ENCODE assay signal across 8 cellular contexts in genomic region chr5:127875235-127876021, GRCh38.
DNase-seq lines count a peak whose midpoint lies in the region; TF ChIP-seq lines count a peak whose summit lies in the region.

No MANE protein-coding gene starts in this region.

- in situ Hi-C loops in GM23248 (cut with MboI), result no loop called here

- WGBS in GM23248 (ENCODE audit: low coverage in 1 of 2, low lambda C conversion rate in 2 of 2, missing lambda C conversion rate in 2 of 2), 2 experiments, result 42% methylated on average over 8 of the region's 8 CpGs
- WGBS in liver, result 31% methylated on average over 8 of the region's 8 CpGs

- H3K4me3 ChIP-seq in GM23248, result no peak overlapping the region
- H3K4me3 ChIP-seq in Jurkat, Clone E6-1 (ENCODE audit: low read length), result no peak overlapping the region
- no peak overlapping the region for H3K4me3 ChIP-seq in liver (ENCODE audit: low read depth in 1 of 3, low read length in 3 of 3)

- peak; percentile 59 to 61 for TF ChIP-seq RAD21 in liver (IDR thresholded peaks at IDR 0.05)

- DNase-seq in stimulated activated CD4-positive, alpha-beta T cell treated with anti-CD3 and anti-CD28 coated beads, Interleukin-12 subunit alpha, Interleukin-12 subunit beta, amount 100 ng/mL, for 48 hours (ENCODE audit: low read depth in 2 of 3, low spot score in 1 of 3), result peak in 2 of 3 donors; percentile 2 to 18
- DNase-seq in stimulated activated CD4-positive, alpha-beta T cell treated with anti-CD3 and anti-CD28 coated beads, Interleukin-4, amount 100 ng/mL, for 1 hour, result no peak
- DNase-seq in GM23248 (peak; percentile 19), RPMI8226 (peak; percentile 81), cerebellar cortex (ENCODE audit: low spot score) (peak; percentile 66), superior temporal gyrus (ENCODE audit: extremely low spot score) (peak; percentile 92)
- DNase-seq in Jurkat, Clone E6-1 (ENCODE audit: low read depth, low spot score), result peak; percentile 47

- H4K20me1 ChIP-seq in GM23248 (ENCODE audit: insufficient read depth), result no peaks in the 10 kb centered on the region

- H3K9me2 ChIP-seq in GM23248 (ENCODE audit: insufficient read depth), result no peaks in the 10 kb centered on the region

- H3K79me2 ChIP-seq in GM23248 (ENCODE audit: insufficient read depth), result no peaks in the 10 kb centered on the region

- no peak overlapping the region for H3K4me2 ChIP-seq in GM23248 (ENCODE audit: unreplicated experiment)

- no peaks in the 10 kb centered on the region for H3K9me3 ChIP-seq in GM23248 (ENCODE audit: low read depth)
- no peaks in the 10 kb centered on the region for H3K9me3 ChIP-seq in liver (ENCODE audit: control insufficient read depth in 4 of 4, low read length in 3 of 4)

- no peak overlapping the region for H2AFZ ChIP-seq in GM23248

- H3K36me3 ChIP-seq in GM23248 (ENCODE audit: low read depth) (no peaks in the 10 kb centered on the region), liver (ENCODE audit: control insufficient read depth in 4 of 4, insufficient read depth in 3 of 4, low read depth in 1 of 4, low read length in 3 of 4) (no peaks in the 10 kb centered on the region)

- H3F3A ChIP-seq in GM23248 (ENCODE audit: insufficient read depth), result no peaks in the 10 kb centered on the region

- H3K27ac ChIP-seq in GM23248 (no peak overlapping the region), liver (ENCODE audit: low read depth in 1 of 2, low read length in 2 of 2) (no peak overlapping the region)

- H3K9ac ChIP-seq in GM23248, result no peak overlapping the region
- no peak overlapping the region for H3K9ac ChIP-seq in liver (ENCODE audit: low read depth in 1 of 2, low read length in 2 of 2)

- no peak for TF ChIP-seq CTCF in liver (IDR thresholded peaks at IDR 0.05; ENCODE audit: low read depth, low read length, missing input control)

- no peaks in the 10 kb centered on the region for H3K27me3 ChIP-seq in GM23248 (replicated peaks; ENCODE audit: insufficient read depth)
- no peaks in the 10 kb centered on the region for H3K27me3 ChIP-seq in liver (ENCODE audit: control insufficient read depth in 4 of 4, insufficient read depth in 4 of 4, low read length in 3 of 4)

- H3K4me1 ChIP-seq in GM23248 (ENCODE audit: insufficient read depth) (peaks cover 11% of the 10 kb centered on the region), liver (ENCODE audit: control insufficient read depth in 4 of 4, insufficient read depth in 4 of 4, low read length in 3 of 4) (no peaks in the 10 kb centered on the region)

TF ChIP-seq in liver, 16 proteins besides CTCF, POLR2A, EP300 and RAD21:
- TF ChIP-seq RXRA (IDR thresholded peaks at IDR 0.05) (peak in 1 of 2 donors; percentile 23), FOXA1 (IDR thresholded peaks at IDR 0.05) (no peak), NR2F2 (IDR thresholded peaks at IDR 0.05) (no peak)
